Comparison of ENCODE assay signal across 10 cellular contexts in genomic region chr5:121967187-121967586, GRCh38. TPM values are rescaled to one million over a fixed set of nuclear protein-coding genes. Genes with fewer than 3 reads are reported as not detected.
DNase-seq lines count a peak whose midpoint lies in the region; ATAC-seq and TF ChIP-seq lines count a peak whose summit lies in the region.
"Had no signal": no experiment of that assay in that cellular context is flagged by ENCODE, and none has a peak within 500 bp of the region (broad histone marks: within the 10 kb centered on the region; RNA-seq: fewer than 3 reads in every experiment).

No MANE protein-coding gene starts in this region.

- POLR2A ChIA-PET in SK-N-SH (lab: Yijun Ruan, JAX): interaction anchor here (0.7 kb wide), 1 partner anchor 190 kb away, joined by 3 read pairs; no protein-coding TSS in a partner anchor

- TF ChIP-seq RAD21 in SK-N-SH (IDR thresholded peaks at IDR 0.05; ENCODE audit: low read length): peak; percentile 71

- H3K9ac ChIP-seq in SK-N-SH: no peak overlapping the region

- peaks cover 4% of the 10 kb centered on the region for H3K9me3 Mint-ChIP-seq in activated T-helper 1 cell treated with anti-CD3 and anti-CD28 coated beads, Interleukin-12 subunit alpha, Interleukin-12 subunit beta, Interleukin-2, Interleukin-4 antibody, amounts not matched to agents 30 ng/mL and 10 ng/mL and 1 ng/mL, durations not matched to agents 14 hours and 24 hours and 36 hours

- H3K4me2 ChIP-seq in SK-N-SH: no peak overlapping the region

- peaks cover 5 to 32% of the 10 kb centered on the region in 2 experiments for H3K4me1 ChIP-seq in SK-N-SH (ENCODE audit: control insufficient read depth in 1 of 2, insufficient read depth in 2 of 2, low read depth in 1 of 2, low read length in 1 of 2)
- peaks cover 2 to 47% (median 26%) of the 10 kb centered on the region in 4 donors for H3K4me1 ChIP-seq in tibial nerve

- CTCF ChIA-PET in SK-N-SH (lab: Yijun Ruan, JAX): interaction anchor here (0.9 to 4.5 kb wide), 3 partner anchors 109 to 141 kb away, joined by 3 to 24 read pairs (median 4); no protein-coding TSS in a partner anchor

- DNase-seq in SK-N-SH (no peak), SK-MEL-5 (ENCODE audit: low read depth, low spot score) (peak; percentile 43), fibroblast of the aortic adventitia (ENCODE audit: low read depth) (peak; percentile 83), tibial nerve (ENCODE audit: low spot score in 2 of 2) (no peak), DMS79 (lab: John Stamatoyannopoulos, UW) (no peak), SIG-M5 (lab: John Stamatoyannopoulos, UW) (no peak)
- no peak for DNase-seq in activated T-helper 1 cell treated with anti-CD3 and anti-CD28 coated beads, Interleukin-12 subunit alpha, Interleukin-12 subunit beta, Interleukin-2, Interleukin-4 antibody, amounts not matched to agents 30 ng/mL and 10 ng/mL and 1 ng/mL, durations not matched to agents 14 hours and 24 hours and 36 hours (ENCODE audit: low spot score)
- DNase-seq: activated naive CD8-positive, alpha-beta T cell treated with anti-CD3 and anti-CD28 coated beads, Interleukin-2, amount 50 U/mL, for 24 hours; KG1 had no signal

- H3K4me3 Mint-ChIP-seq in activated T-helper 1 cell treated with anti-CD3 and anti-CD28 coated beads, Interleukin-12 subunit alpha, Interleukin-12 subunit beta, Interleukin-2, Interleukin-4 antibody, amounts not matched to agents 30 ng/mL and 10 ng/mL and 1 ng/mL, durations not matched to agents 14 hours and 24 hours and 36 hours: no peak overlapping the region
- H3K4me3 Mint-ChIP-seq: activated naive CD8-positive, alpha-beta T cell treated with anti-CD3 and anti-CD28 coated beads, Interleukin-2, amount 50 U/mL, for 24 hours had no signal

- no peak overlapping the region for H3K4me3 ChIP-seq in SK-N-SH (ENCODE audit: low read depth in 2 of 2, low read length in 1 of 2)
- no peak overlapping the region for H3K4me3 ChIP-seq in fibroblast of the aortic adventitia (ENCODE audit: low read depth, low read length)
- no peak overlapping the region for H3K4me3 ChIP-seq in tibial nerve

- ATAC-seq in SK-N-SH treated with all-trans-retinoic acid at 6 μM for 48 hours: no peak
- ATAC-seq: activated naive CD8-positive, alpha-beta T cell treated with anti-CD3 and anti-CD28 coated beads, Interleukin-2, amount 50 U/mL, for 24 hours had no signal

- H3K36me3 Mint-ChIP-seq in activated T-helper 1 cell treated with anti-CD3 and anti-CD28 coated beads, Interleukin-12 subunit alpha, Interleukin-12 subunit beta, Interleukin-2, Interleukin-4 antibody, amounts not matched to agents 30 ng/mL and 10 ng/mL and 1 ng/mL, durations not matched to agents 14 hours and 24 hours and 36 hours (ENCODE audit: low read depth): peaks cover 13% of the 10 kb centered on the region

- peaks cover 28% of the 10 kb centered on the region for H3K4me1 Mint-ChIP-seq in activated T-helper 1 cell treated with anti-CD3 and anti-CD28 coated beads, Interleukin-12 subunit alpha, Interleukin-12 subunit beta, Interleukin-2, Interleukin-4 antibody, amounts not matched to agents 30 ng/mL and 10 ng/mL and 1 ng/mL, durations not matched to agents 14 hours and 24 hours and 36 hours (ENCODE audit: low read depth)

- H3K27me3 ChIP-seq in SK-N-SH (ENCODE audit: insufficient read depth): no peaks in the 10 kb centered on the region
- no peaks in the 10 kb centered on the region for H3K27me3 ChIP-seq in tibial nerve

- no peak overlapping the region for H2AFZ ChIP-seq in SK-N-SH (ENCODE audit: low read depth)

- H3F3A ChIP-seq in SK-N-SH (replicated peaks; ENCODE audit: insufficient read depth): peaks cover 35% of the 10 kb centered on the region

- H3K27ac Mint-ChIP-seq in activated T-helper 1 cell treated with anti-CD3 and anti-CD28 coated beads, Interleukin-12 subunit alpha, Interleukin-12 subunit beta, Interleukin-2, Interleukin-4 antibody, amounts not matched to agents 30 ng/mL and 10 ng/mL and 1 ng/mL, durations not matched to agents 14 hours and 24 hours and 36 hours: no peak overlapping the region
- H3K27ac Mint-ChIP-seq: activated naive CD8-positive, alpha-beta T cell treated with anti-CD3 and anti-CD28 coated beads, Interleukin-2, amount 50 U/mL, for 24 hours had no signal

- TF ChIP-seq CTCF in SK-N-SH (IDR thresholded peaks at IDR 0.05) (peak; percentile 69), fibroblast of the aortic adventitia (IDR thresholded peaks at IDR 0.05; ENCODE audit: insufficient read depth, low read length) (peak; percentile 49), tibial nerve (IDR thresholded peaks at IDR 0.05) (peak in 3 of 5 experiments; percentile 6 to 51 (median 21))

- in situ Hi-C loops in SK-MEL-5 (cut with HindIII; ENCODE audit: low pct_unique_long_range_greater_than_20kb, low sequenced_read_pairs): no loop called here

- H3K27ac ChIP-seq in SK-N-SH (ENCODE audit: low read depth in 2 of 2, low read length in 1 of 2) (peak overlapping the region in 1 of 2 experiments; percentile 99; a peak in 1 of 4 replicates), tibial nerve (no peak overlapping the region)

- whole genome bisulfite sequencing in SK-N-SH (ENCODE audit: low lambda C conversion rate): 76% methylated on average over 6 of the region's 6 CpGs
- WGBS in tibial nerve, 2 donors: 63 to 72% methylated on average over 6 of the region's 6 CpGs

- peaks cover 94% of the 10 kb centered on the region for H3K79me2 ChIP-seq in SK-N-SH (ENCODE audit: insufficient read depth)

- H3K9me2 ChIP-seq in SK-N-SH: no peaks in the 10 kb centered on the region

- intact Hi-C loops in activated T-helper 1 cell treated with anti-CD3 and anti-CD28 coated beads, Interleukin-12 subunit alpha, Interleukin-12 subunit beta, Interleukin-2, Interleukin-4 antibody, amounts not matched to agents 30 ng/mL and 10 ng/mL and 1 ng/mL, durations not matched to agents 14 hours and 24 hours and 36 hours (cut with micrococcal nuclease): loop anchor here (1.0 kb wide), 1 partner anchor 134 kb away; no protein-coding TSS in a partner anchor

- no peaks in the 10 kb centered on the region for H3K27me3 Mint-ChIP-seq in activated T-helper 1 cell treated with anti-CD3 and anti-CD28 coated beads, Interleukin-12 subunit alpha, Interleukin-12 subunit beta, Interleukin-2, Interleukin-4 antibody, amounts not matched to agents 30 ng/mL and 10 ng/mL and 1 ng/mL, durations not matched to agents 14 hours and 24 hours and 36 hours (ENCODE audit: insufficient read depth)
- H3K27me3 Mint-ChIP-seq: activated naive CD8-positive, alpha-beta T cell treated with anti-CD3 and anti-CD28 coated beads, Interleukin-2, amount 50 U/mL, for 24 hours had no signal

- no peaks in the 10 kb centered on the region; the same call in 1 of the 2 replicates for H3K9me3 ChIP-seq in SK-N-SH
- H3K9me3 ChIP-seq in tibial nerve: peaks cover 0 to 5% (median 0%) of the 10 kb centered on the region in 4 donors

- H3K36me3 ChIP-seq in SK-N-SH (replicated peaks in 1 of 2; ENCODE audit: control insufficient read depth in 1 of 2, insufficient read depth in 2 of 2, low read length in 1 of 2) (peaks cover 0 to 23% of the 10 kb centered on the region in 2 experiments), tibial nerve (peaks cover 0 to 6% (median 0%) of the 10 kb centered on the region in 3 donors)

- no peak for TF ChIP-seq EP300 in SK-N-SH (IDR thresholded peaks at IDR 0.05; ENCODE audit: borderline replicate concordance in 1 of 2, low read depth in 1 of 2, low read length in 1 of 2)
- TF ChIP-seq EP300 in tibial nerve (IDR thresholded peaks at IDR 0.05): no peak

- no peak for TF ChIP-seq POLR2A in tibial nerve (IDR thresholded peaks at IDR 0.05)

- peaks cover 6% of the 10 kb centered on the region for H4K20me1 ChIP-seq in SK-N-SH (ENCODE audit: insufficient read depth)

TF ChIP-seq in SK-N-SH, 30 proteins besides CTCF, POLR2A, EP300 and RAD21:
- TF ChIP-seq POLR2AphosphoS5 (IDR thresholded peaks at IDR 0.05; ENCODE audit: low read depth, low read length) (no peak), SMC3 (IDR thresholded peaks at IDR 0.05; ENCODE audit: low read depth, low read length) (peak; percentile 46)

TF ChIP-seq in SK-N-SH treated with all-trans-retinoic acid at 6 μM for 48 hours, 23 proteins besides CTCF, POLR2A, EP300 and RAD21 (continues in another document):
- no peak for TF ChIP-seq ZC3H10 (CRISPR knock-in tag; IDR thresholded peaks at IDR 0.05)
- TF ChIP-seq ESRRG (CRISPR knock-in tag; IDR thresholded peaks at IDR 0.05): no peak
- no peak for TF ChIP-seq ZNF565 (CRISPR knock-in tag; conservative IDR thresholded peaks at IDR 0.05; ENCODE audit: low read depth)
- no peak for TF ChIP-seq CSDC2 (CRISPR knock-in tag; IDR thresholded peaks at IDR 0.05)
- no peak for TF ChIP-seq PATZ1 (CRISPR knock-in tag; IDR thresholded peaks at IDR 0.05; ENCODE audit: borderline replicate concordance)

RNA-seq across cellular contexts. Expression of gene SRFBP1, which starts 5.4 kb away (rescaled TPM):
- 1.6 and 2.4 TPM in 2 replicates for polyA plus RNA-seq in SK-N-SH (2012; rRNA removed)
- polyA plus RNA-seq in SK-N-SH (2012; cell fraction: cytosol; rRNA removed): 2.6 and 3.5 TPM in 2 replicates
- polyA plus RNA-seq in SK-N-SH (2012; cell fraction: nucleus; rRNA removed): 1.1 and 2.7 TPM in 2 replicates
- total RNA-seq in SK-MEL-5 (2014; rRNA removed; shearing (Covaris generic)): 33.5 and 37.0 TPM in 2 replicates
- 13.0 and 19.1 TPM in 2 replicates for polyA plus RNA-seq in SK-MEL-5 (2015; cell fraction: cytosol; rRNA removed)
- polyA plus RNA-seq in SK-MEL-5 (2015; cell fraction: nucleus; rRNA removed): 11.1 and 21.5 TPM in 2 replicates
- total RNA-seq in fibroblast of the aortic adventitia (ENCODE audit: low replicate concordance) (14.8 and 22.0 TPM in 2 replicates), tibial nerve (10 to 100 TPM; 15.9 to 21.9 (median 17.6) TPM)
- total RNA-seq in activated T-helper 1 cell treated with anti-CD3 and anti-CD28 coated beads, Interleukin-12 subunit alpha, Interleukin-12 subunit beta, Interleukin-2, Interleukin-4 antibody, amounts not matched to agents 30 ng/mL and 10 ng/mL and 1 ng/mL, durations not matched to agents 14 hours and 24 hours and 36 hours: 17.7 and 18.9 TPM in 2 replicates

Comparison
In these comparisons a context has a peak if more than half of its experiments do, and no peak if none do; other contexts are left out.
1. DNase-seq: peak in SK-MEL-5 (single experiment) and fibroblast of the aortic adventitia (single experiment); none in SK-N-SH (single experiment), tibial nerve (0 of 2), DMS79 (single experiment), SIG-M5 (single experiment) and activated T-helper 1 cell treated with anti-CD3 and anti-CD28 coated beads, Interleukin-12 subunit alpha, Interleukin-12 subunit beta, Interleukin-2, Interleukin-4 antibody, amounts not matched to agents 30 ng/mL and 10 ng/mL and 1 ng/mL, durations not matched to agents 14 hours and 24 hours and 36 hours (single experiment).
2. Peak in every context shown above with its lines, with median percentiles within 50 percentile points of each other: CTCF ChIP-seq.